Comparison of ENCODE assay signal across 26 cellular contexts in the genomic region with DNA sequence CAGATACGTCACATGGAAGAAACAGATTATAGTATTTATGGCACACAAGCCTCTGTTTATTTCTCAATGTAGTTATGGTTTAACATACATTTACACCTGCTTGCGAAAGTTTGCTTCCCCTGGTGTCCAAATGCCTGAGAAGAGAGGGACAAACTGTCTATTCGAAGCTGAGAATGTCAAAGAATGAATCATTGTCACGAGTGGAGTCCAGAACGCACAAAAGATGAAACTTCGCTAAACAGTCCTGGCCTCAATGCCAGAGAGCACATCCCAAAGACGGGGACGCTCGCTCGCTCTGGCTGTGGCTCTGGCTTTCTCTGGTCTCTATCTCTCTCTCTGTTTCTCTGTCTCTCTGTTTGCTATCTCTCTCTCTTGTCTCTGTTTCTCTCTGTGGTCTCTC.
"Had no signal": no experiment of that assay in that cellular context is flagged by ENCODE, and none has a peak within 500 bp of the region (broad histone marks: within the 10 kb centered on the region; RNA-seq: fewer than 3 reads in every experiment).

No MANE protein-coding gene starts in this region.

- H3K4me1 ChIP-seq: left lung, pancreas, prostate gland, stomach, testis, thyroid gland, transverse colon, upper lobe of left lung had no signal

- H3K36me3 ChIP-seq: left lung, pancreas, prostate gland, thyroid gland, transverse colon, upper lobe of left lung, vagina had no signal

- H3K9me3 ChIP-seq: left lung, pancreas, prostate gland, testis, thyroid gland, transverse colon, vagina had no signal

- H3K27ac ChIP-seq: left lung, pancreas, prostate gland, skin epidermis, stomach, testis, thyroid gland, transverse colon, upper lobe of left lung, vagina had no signal

- FAIRE-seq: keratinocyte, pancreas had no signal

- H3K27me3 ChIP-seq: testis, vagina had no signal

- H3K4me3 ChIP-seq: left lung, lung, pancreas, prostate gland, skin epidermis, stomach, testis, thyroid gland, transverse colon, upper lobe of left lung, vagina had no signal

- ATAC-seq: left colon; left lung; natural killer cell; pancreas; right cardiac atrium; sciatic nerve; stimulated activated naive B cell treated with anti-CD40 and anti-IgM and Interleukin-4, amounts not matched to agents 10 μg/mL and 1 μg/mL and 100 μg/mL, for 72 hours; stimulated activated naive CD8-positive, alpha-beta T cell treated with anti-CD3 and anti-CD28 coated beads, Interleukin-15, Interleukin-2, amounts not matched to agents 100 U/mL and 50 U/mL, for 24 hours had no signal

- DNase-seq: kidney glomerular epithelial cell; left colon; left lung; mesendoderm; naive B cell; natural killer cell; pancreas; retina; right cardiac atrium; stimulated activated CD4-positive, alpha-beta T cell treated with anti-CD3 and anti-CD28 coated beads, Interleukin-12 subunit alpha, Interleukin-12 subunit beta, amount 100 ng/mL, for 4 hours; stimulated activated CD4-positive, alpha-beta T cell treated with anti-CD3 and anti-CD28 coated beads, Interleukin-15, amount 100 ng/mL, for 24 hours; stimulated activated CD4-positive, alpha-beta T cell treated with anti-CD3 and anti-CD28 coated beads, Interleukin-2, amount 100 ng/mL, for 24 hours; stimulated activated CD4-positive, alpha-beta T cell treated with anti-CD3 and anti-CD28 coated beads, Interleukin-4, amount 100 ng/mL, for 1 hour; stimulated activated naive B cell treated with anti-CD40 and anti-IgM and Interleukin-4, amounts not matched to agents 10 μg/mL and 1 μg/mL and 100 μg/mL, for 72 hours; stimulated activated naive CD8-positive, alpha-beta T cell treated with anti-CD3 and anti-CD28 coated beads, Interleukin-15, Interleukin-2, amounts not matched to agents 100 U/mL and 50 U/mL, for 24 hours; stomach; testis; thyroid gland; transverse colon; upper lobe of left lung had no signal
